In the genomic region with DNA sequence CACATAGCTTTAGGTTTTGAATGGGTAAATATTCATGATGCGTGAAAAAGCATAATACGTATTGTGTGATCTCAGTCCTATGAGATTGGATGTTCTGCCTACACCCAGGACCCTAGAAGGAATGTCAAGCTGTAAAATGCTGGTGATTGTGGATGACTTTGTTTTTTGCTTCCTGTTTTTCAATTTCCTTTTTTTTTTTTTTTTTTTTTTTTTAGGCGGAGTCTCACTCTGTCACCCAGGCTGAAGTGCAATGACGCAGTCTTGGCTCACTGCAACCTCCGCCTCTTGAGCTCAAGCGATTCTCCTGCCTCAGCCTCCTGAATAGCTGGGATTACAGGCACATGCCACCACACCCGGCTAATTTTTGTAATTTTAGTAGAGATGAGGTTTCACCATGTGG, we compare ENCODE assay signal across 4 cellular contexts. TPM values are rescaled to one million over a fixed set of nuclear protein-coding genes. Genes with fewer than 3 reads are reported as not detected.
"Had no signal": no experiment of that assay in that cellular context is flagged by ENCODE, and none has a peak within 500 bp of the region (broad histone marks: within the 10 kb centered on the region; RNA-seq: fewer than 3 reads in every experiment).

No MANE protein-coding gene starts in this region.

RNA-seq across cellular contexts. Expression of a gene that starts 38.9 kb away (rescaled TPM):
- total RNA-seq: ascending aorta, endothelial cell of umbilical vein, smooth muscle cell, suprapubic skin had no signal
- polyA plus RNA-seq: endothelial cell of umbilical vein, smooth muscle cell had no signal
